ENCODE assay signal across 18 cellular contexts in the genomic region with DNA sequence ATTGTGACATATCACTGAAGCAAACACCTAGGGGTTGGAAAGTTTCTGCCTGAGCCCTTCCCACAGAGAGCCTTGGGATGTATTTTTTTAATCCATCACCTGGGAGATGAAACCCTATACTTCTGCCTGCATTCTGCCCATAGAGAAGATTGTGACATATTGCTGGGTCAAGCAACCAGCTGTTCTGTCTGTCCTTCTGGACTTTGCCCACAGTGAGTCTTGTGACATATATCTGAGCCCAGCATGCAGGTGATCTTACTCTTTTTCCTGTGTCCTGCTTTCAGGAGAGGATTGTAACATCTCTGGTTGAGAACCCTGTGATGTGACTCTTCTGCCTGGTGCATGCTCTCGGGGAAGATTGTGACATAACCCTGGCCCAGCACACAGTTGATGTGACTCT. TPM values are rescaled to one million over a fixed set of nuclear protein-coding genes. Genes with fewer than 3 reads are reported as not detected.
DNase-seq lines count a peak whose midpoint lies in the region; ATAC-seq and TF ChIP-seq lines count a peak whose summit lies in the region.
"Had no signal": no experiment of that assay in that cellular context is flagged by ENCODE, and none has a peak within 500 bp of the region (broad histone marks: within the 10 kb centered on the region; RNA-seq: fewer than 3 reads in every experiment).

No MANE protein-coding gene starts in this region.

- peaks cover 28 to 34% of the 10 kb centered on the region in 2 donors for H3K36me3 Mint-ChIP-seq in activated T-cell treated with anti-CD3 and anti-CD28 coated beads, Interleukin-2, amount 50 U/mL, for 72 hours (ENCODE audit: insufficient read depth in 2 of 2)
- H3K36me3 Mint-ChIP-seq in osteocyte (ENCODE audit: unreplicated experiment) = peaks cover 14% of the 10 kb centered on the region

- H3K9ac ChIP-seq in mesendoderm (ENCODE audit: low read length) = no peak overlapping the region
- H3K9ac ChIP-seq: BLaER1 treated with 17β-estradiol and CSF1 and Interleukin-3, amounts not matched to agents 10 nM and 100 nM had no signal

- H3K27ac ChIP-seq in hepatocyte = peak overlapping the region; percentile 87
- H3K27ac ChIP-seq in Peyer's patch = no peak overlapping the region
- H3K27ac ChIP-seq in mesendoderm (ENCODE audit: low read depth, low read length) = no peak overlapping the region
- H3K27ac ChIP-seq: BLaER1 treated with 17β-estradiol and CSF1 and Interleukin-3, amounts not matched to agents 10 nM and 100 nM had no signal

- H3K9me3 ChIP-seq in hepatocyte (ENCODE audit: low read depth) (no peaks in the 10 kb centered on the region), Peyer's patch (no peaks in the 10 kb centered on the region)

- H3K79me2 ChIP-seq in hepatocyte (peaks cover 2% of the 10 kb centered on the region), mesendoderm (ENCODE audit: control insufficient read depth, insufficient read depth, low read length) (peaks cover 32% of the 10 kb centered on the region)

- no peak overlapping the region for H3K4me2 ChIP-seq in hepatocyte
- no peak overlapping the region for H3K4me2 ChIP-seq in mesendoderm (ENCODE audit: low read length)
- H3K4me2 ChIP-seq: BLaER1 treated with 17β-estradiol and CSF1 and Interleukin-3, amounts not matched to agents 10 nM and 100 nM had no signal

- H4K8ac ChIP-seq in mesendoderm (ENCODE audit: low read depth, low read length) = no peak overlapping the region

- TF ChIP-seq POLR2A in Peyer's patch (IDR thresholded peaks at IDR 0.05) = no peak

- H2AFZ ChIP-seq in hepatocyte = no peak overlapping the region

- no peak overlapping the region for H3K4ac ChIP-seq in mesendoderm (ENCODE audit: low read depth, low read length)

- peaks cover 18% of the 10 kb centered on the region for H3K79me1 ChIP-seq in mesendoderm (ENCODE audit: low read length)

- no peak overlapping the region for H3K4me3 ChIP-seq in hepatocyte
- H3K4me3 ChIP-seq in Peyer's patch = no peak overlapping the region
- no peak overlapping the region for H3K4me3 ChIP-seq in mesendoderm (ENCODE audit: low read length)
- H3K4me3 ChIP-seq: BLaER1 treated with 17β-estradiol and CSF1 and Interleukin-3, amounts not matched to agents 10 nM and 100 nM; GM12878 had no signal

- H3K56ac ChIP-seq in mesendoderm (ENCODE audit: low read length) = no peak overlapping the region

- peak; percentile 33 to 42 for ATAC-seq in activated T-cell treated with anti-CD3 and anti-CD28 coated beads, Interleukin-2, amount 50 U/mL, for 72 hours (replicated peaks in 1 of 2)
- no peak for ATAC-seq in HG02884 (IDR thresholded peaks at IDR 0.05; ENCODE audit: unreplicated experiment)
- ATAC-seq: CD8-positive, alpha-beta T cell; GM12878; HCT116 had no signal

- no peaks in the 10 kb centered on the region for H4K20me1 ChIP-seq in hepatocyte (ENCODE audit: insufficient read depth, poor library complexity, severe bottlenecking)
- H4K20me1 ChIP-seq: BLaER1 treated with 17β-estradiol and CSF1 and Interleukin-3, amounts not matched to agents 10 nM and 100 nM had no signal

- no peak overlapping the region for H2BK5ac ChIP-seq in mesendoderm (ENCODE audit: low read length)

- WGBS in hepatocyte (ENCODE audit: low lambda C conversion rate, missing lambda C conversion rate) = 0% methylated on average over 1 of the region's 1 CpG
- no CpG with 5 or more reads among the region's 1 CpG for WGBS in mesendoderm (ENCODE audit: extremely low coverage, insufficient coverage, low lambda C conversion rate)

- H3K23ac ChIP-seq in mesendoderm (ENCODE audit: low read length) = no peak overlapping the region

- H3K4me1 Mint-ChIP-seq in activated T-cell treated with anti-CD3 and anti-CD28 coated beads, Interleukin-2, amount 50 U/mL, for 72 hours (ENCODE audit: low read depth) = peaks cover 23% of the 10 kb centered on the region
- no peaks in the 10 kb centered on the region for H3K4me1 Mint-ChIP-seq in osteocyte (ENCODE audit: unreplicated experiment)
- H3K4me1 Mint-ChIP-seq: B cell had no signal

- no peak overlapping the region for H3K27ac Mint-ChIP-seq in activated T-cell treated with anti-CD3 and anti-CD28 coated beads, Interleukin-2, amount 50 U/mL, for 72 hours
- no peak overlapping the region for H3K27ac Mint-ChIP-seq in osteocyte (ENCODE audit: unreplicated experiment)
- H3K27ac Mint-ChIP-seq: B cell; CD8-positive, alpha-beta T cell; HFFc6 had no signal

- DNase-seq in activated T-cell treated with anti-CD3 and anti-CD28 coated beads, Interleukin-2, amount 50 U/mL, for 72 hours = no peak
- DNase-seq in activated T-cell treated with anti-CD3 and anti-CD28 coated beads for 4 hours (no peak), hepatocyte (ENCODE audit: low spot score) (peak; percentile 30), osteocyte (ENCODE audit: extremely low spot score, unreplicated experiment) (peak; percentile 17), Peyer's patch (no peak), mesendoderm (no peak)
- DNase-seq: Calu3; CD8-positive, alpha-beta T cell; DND-41; EL; GOT3; H7; HFFc6 had no signal

- H3K4me1 ChIP-seq in hepatocyte (ENCODE audit: insufficient read depth) (no peaks in the 10 kb centered on the region), Peyer's patch (no peaks in the 10 kb centered on the region), mesendoderm (ENCODE audit: control insufficient read depth, low read depth, low read length) (no peaks in the 10 kb centered on the region)

- peaks cover 2 to 12% of the 10 kb centered on the region in 2 donors for H3K9me3 Mint-ChIP-seq in activated T-cell treated with anti-CD3 and anti-CD28 coated beads, Interleukin-2, amount 50 U/mL, for 72 hours
- peaks cover under 1% of the 10 kb centered on the region for H3K9me3 Mint-ChIP-seq in osteocyte (ENCODE audit: unreplicated experiment)
- H3K9me3 Mint-ChIP-seq: CD8-positive, alpha-beta T cell had no signal

- H3K27me3 Mint-ChIP-seq in activated T-cell treated with anti-CD3 and anti-CD28 coated beads, Interleukin-2, amount 50 U/mL, for 72 hours (ENCODE audit: low read depth) = no peaks in the 10 kb centered on the region
- H3K27me3 Mint-ChIP-seq in osteocyte (ENCODE audit: unreplicated experiment) = no peaks in the 10 kb centered on the region
- H3K27me3 Mint-ChIP-seq: B cell had no signal

- H3K36me3 ChIP-seq in hepatocyte (replicated peaks; ENCODE audit: insufficient read depth, low read depth) (no peaks in the 10 kb centered on the region), Peyer's patch (no peaks in the 10 kb centered on the region), mesendoderm (ENCODE audit: control insufficient read depth, insufficient read depth, low read length) (peaks cover 7% of the 10 kb centered on the region)

- no peak overlapping the region for H4K5ac ChIP-seq in mesendoderm (ENCODE audit: low read length)

- no peaks in the 10 kb centered on the region for H3K9me2 ChIP-seq in hepatocyte (replicated peaks; ENCODE audit: insufficient read depth)

- H3K27me3 ChIP-seq in hepatocyte = no peaks in the 10 kb centered on the region
- no peaks in the 10 kb centered on the region for H3K27me3 ChIP-seq in Peyer's patch
- no peaks in the 10 kb centered on the region for H3K27me3 ChIP-seq in mesendoderm (ENCODE audit: insufficient read depth, low read length, poor library complexity)
- H3K27me3 ChIP-seq: BLaER1 treated with 17β-estradiol and CSF1 and Interleukin-3, amounts not matched to agents 10 nM and 100 nM had no signal

- no peak overlapping the region for H2BK15ac ChIP-seq in mesendoderm (replicated peaks; ENCODE audit: low read depth)

- H2BK120ac ChIP-seq in mesendoderm (ENCODE audit: low read depth, low read length) = no peak overlapping the region

- H2AK5ac ChIP-seq in mesendoderm (ENCODE audit: low read length) = no peak overlapping the region

- no peak overlapping the region for H3K18ac ChIP-seq in mesendoderm (ENCODE audit: low read length)

- H3K4me3 Mint-ChIP-seq in activated T-cell treated with anti-CD3 and anti-CD28 coated beads, Interleukin-2, amount 50 U/mL, for 72 hours = no peak overlapping the region
- no peak overlapping the region for H3K4me3 Mint-ChIP-seq in osteocyte (ENCODE audit: unreplicated experiment)
- H3K4me3 Mint-ChIP-seq: B cell; CD8-positive, alpha-beta T cell; HFFc6 had no signal

- TF ChIP-seq CTCF in hepatocyte (IDR thresholded peaks at IDR 0.05; ENCODE audit: poor library complexity) (no peak), osteocyte (IDR thresholded peaks at IDR 0.05) (no peak), Peyer's patch (IDR thresholded peaks at IDR 0.05) (no peak)

RNA-seq across cellular contexts. Expression of a gene that starts 24.9 kb away (rescaled TPM):
- total RNA-seq in activated T-cell treated with anti-CD3 and anti-CD28 coated beads, Interleukin-2, amount 50 U/mL, for 72 hours = 1 to 10 TPM; 4.7 to 7.0 TPM
- total RNA-seq in hepatocyte = 4.4 and 5.9 TPM in 2 replicates
- polyA plus RNA-seq in hepatocyte = 0.74 and 0.78 TPM in 2 replicates
- total RNA-seq in osteocyte = 1.4 and 2.4 TPM in 2 replicates
- total RNA-seq in Peyer's patch = 1 to 10 TPM in 3 of 4 donors, under 1 TPM in 1; 0.66 to 5.0 (median 1.4) TPM
- polyA plus RNA-seq in mesendoderm (2013, experiment 1 of 2) = 3.9 TPM
- polyA plus RNA-seq in mesendoderm (2013, experiment 2 of 2) = 4.0 TPM

Comparison
In these comparisons a context has a peak if more than half of its experiments do, and no peak if none do; other contexts are left out.
1. DNase-seq: peak in hepatocyte (single experiment) and osteocyte (single experiment); none in activated T-cell treated with anti-CD3 and anti-CD28 coated beads, Interleukin-2, amount 50 U/mL, for 72 hours (0 of 2), activated T-cell treated with anti-CD3 and anti-CD28 coated beads for 4 hours (single experiment), Peyer's patch (0 of 3) and mesendoderm (single experiment).